Comparison of ENCODE assay signal across 2 cellular contexts in the genomic region with DNA sequence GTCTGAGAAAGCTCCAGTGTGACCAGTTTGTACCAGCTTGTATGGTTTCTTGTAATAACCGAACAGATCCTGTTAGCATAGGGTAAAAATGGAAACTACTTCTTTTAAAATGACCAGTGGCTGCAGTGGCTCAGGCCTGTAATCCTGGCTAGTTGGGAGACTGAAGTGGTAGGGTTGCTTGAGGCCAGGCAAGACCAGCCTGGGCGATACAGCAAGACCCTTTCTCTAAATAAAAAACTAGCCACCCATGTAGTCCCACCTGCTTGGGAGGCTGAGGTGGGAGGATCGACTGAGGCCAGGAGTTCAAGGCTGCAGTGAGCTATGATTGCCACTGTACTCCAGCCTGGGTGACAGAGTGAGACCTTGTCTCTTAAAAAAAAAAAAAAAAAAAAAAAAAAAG.
TF ChIP-seq lines count a peak whose summit lies in the region.

No MANE protein-coding gene starts in this region.

TF ChIP-seq in WTC11, 78 proteins besides CTCF, POLR2A, EP300 and RAD21:
- TF ChIP-seq, protein P1, sequence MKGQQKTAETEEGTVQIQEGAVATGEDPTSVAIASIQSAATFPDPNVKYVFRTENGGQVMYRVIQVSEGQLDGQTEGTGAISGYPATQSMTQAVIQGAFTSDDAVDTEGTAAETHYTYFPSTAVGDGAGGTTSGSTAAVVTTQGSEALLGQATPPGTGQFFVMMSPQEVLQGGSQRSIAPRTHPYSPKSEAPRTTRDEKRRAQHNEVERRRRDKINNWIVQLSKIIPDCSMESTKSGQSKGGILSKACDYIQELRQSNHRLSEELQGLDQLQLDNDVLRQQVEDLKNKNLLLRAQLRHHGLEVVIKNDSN (CRISPR knock-in tag; IDR thresholded peaks at IDR 0.05) = no peak
- TF ChIP-seq ZNF121 (CRISPR knock-in tag; IDR thresholded peaks at IDR 0.05) (peak; percentile 22; the same call in 1 of the 2 replicates), SMAD3 (CRISPR knock-in tag; IDR thresholded peaks at IDR 0.05; ENCODE audit: borderline replicate concordance) (no peak), ZNF423 (CRISPR knock-in tag; IDR thresholded peaks at IDR 0.05) (no peak), GRHL2 (CRISPR knock-in tag; IDR thresholded peaks at IDR 0.05; ENCODE audit: insufficient replicate concordance, severe bottlenecking) (no peak)
- TF ChIP-seq, protein P2, sequence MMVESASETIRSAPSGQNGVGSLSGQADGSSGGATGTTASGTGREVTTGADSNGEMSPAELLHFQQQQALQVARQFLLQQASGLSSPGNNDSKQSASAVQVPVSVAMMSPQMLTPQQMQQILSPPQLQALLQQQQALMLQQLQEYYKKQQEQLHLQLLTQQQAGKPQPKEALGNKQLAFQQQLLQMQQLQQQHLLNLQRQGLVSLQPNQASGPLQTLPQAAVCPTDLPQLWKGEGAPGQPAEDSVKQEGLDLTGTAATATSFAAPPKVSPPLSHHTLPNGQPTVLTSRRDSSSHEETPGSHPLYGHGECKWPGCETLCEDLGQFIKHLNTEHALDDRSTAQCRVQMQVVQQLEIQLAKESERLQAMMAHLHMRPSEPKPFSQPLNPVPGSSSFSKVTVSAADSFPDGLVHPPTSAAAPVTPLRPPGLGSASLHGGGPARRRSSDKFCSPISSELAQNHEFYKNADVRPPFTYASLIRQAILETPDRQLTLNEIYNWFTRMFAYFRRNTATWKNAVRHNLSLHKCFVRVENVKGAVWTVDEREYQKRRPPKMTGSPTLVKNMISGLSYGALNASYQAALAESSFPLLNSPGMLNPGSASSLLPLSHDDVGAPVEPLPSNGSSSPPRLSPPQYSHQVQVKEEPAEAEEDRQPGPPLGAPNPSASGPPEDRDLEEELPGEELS (CRISPR knock-in tag; IDR thresholded peaks at IDR 0.05) = no peak

TF ChIP-seq in HepG2, 621 proteins besides CTCF, POLR2A, EP300 and RAD21:
- TF ChIP-seq, protein P3, sequence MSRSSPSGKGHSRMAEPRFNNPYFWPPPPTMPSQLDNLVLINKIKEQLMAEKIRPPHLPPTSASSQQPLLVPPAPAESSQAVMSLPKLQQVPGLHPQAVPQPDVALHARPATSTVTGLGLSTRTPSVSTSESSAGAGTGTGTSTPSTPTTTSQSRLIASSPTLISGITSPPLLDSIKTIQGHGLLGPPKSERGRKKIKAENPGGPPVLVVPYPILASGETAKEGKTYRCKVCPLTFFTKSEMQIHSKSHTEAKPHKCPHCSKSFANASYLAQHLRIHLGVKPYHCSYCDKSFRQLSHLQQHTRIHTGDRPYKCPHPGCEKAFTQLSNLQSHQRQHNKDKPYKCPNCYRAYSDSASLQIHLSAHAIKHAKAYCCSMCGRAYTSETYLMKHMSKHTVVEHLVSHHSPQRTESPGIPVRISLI (CRISPR knock-in tag; IDR thresholded peaks at IDR 0.05; ENCODE audit: borderline replicate concordance) = peak; percentile 31; the same call in 1 of the 2 replicates
- TF ChIP-seq, protein P4, sequence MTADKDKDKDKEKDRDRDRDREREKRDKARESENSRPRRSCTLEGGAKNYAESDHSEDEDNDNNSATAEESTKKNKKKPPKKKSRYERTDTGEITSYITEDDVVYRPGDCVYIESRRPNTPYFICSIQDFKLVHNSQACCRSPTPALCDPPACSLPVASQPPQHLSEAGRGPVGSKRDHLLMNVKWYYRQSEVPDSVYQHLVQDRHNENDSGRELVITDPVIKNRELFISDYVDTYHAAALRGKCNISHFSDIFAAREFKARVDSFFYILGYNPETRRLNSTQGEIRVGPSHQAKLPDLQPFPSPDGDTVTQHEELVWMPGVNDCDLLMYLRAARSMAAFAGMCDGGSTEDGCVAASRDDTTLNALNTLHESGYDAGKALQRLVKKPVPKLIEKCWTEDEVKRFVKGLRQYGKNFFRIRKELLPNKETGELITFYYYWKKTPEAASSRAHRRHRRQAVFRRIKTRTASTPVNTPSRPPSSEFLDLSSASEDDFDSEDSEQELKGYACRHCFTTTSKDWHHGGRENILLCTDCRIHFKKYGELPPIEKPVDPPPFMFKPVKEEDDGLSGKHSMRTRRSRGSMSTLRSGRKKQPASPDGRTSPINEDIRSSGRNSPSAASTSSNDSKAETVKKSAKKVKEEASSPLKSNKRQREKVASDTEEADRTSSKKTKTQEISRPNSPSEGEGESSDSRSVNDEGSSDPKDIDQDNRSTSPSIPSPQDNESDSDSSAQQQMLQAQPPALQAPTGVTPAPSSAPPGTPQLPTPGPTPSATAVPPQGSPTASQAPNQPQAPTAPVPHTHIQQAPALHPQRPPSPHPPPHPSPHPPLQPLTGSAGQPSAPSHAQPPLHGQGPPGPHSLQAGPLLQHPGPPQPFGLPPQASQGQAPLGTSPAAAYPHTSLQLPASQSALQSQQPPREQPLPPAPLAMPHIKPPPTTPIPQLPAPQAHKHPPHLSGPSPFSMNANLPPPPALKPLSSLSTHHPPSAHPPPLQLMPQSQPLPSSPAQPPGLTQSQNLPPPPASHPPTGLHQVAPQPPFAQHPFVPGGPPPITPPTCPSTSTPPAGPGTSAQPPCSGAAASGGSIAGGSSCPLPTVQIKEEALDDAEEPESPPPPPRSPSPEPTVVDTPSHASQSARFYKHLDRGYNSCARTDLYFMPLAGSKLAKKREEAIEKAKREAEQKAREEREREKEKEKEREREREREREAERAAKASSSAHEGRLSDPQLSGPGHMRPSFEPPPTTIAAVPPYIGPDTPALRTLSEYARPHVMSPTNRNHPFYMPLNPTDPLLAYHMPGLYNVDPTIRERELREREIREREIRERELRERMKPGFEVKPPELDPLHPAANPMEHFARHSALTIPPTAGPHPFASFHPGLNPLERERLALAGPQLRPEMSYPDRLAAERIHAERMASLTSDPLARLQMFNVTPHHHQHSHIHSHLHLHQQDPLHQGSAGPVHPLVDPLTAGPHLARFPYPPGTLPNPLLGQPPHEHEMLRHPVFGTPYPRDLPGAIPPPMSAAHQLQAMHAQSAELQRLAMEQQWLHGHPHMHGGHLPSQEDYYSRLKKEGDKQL (CRISPR knock-in tag; IDR thresholded peaks at IDR 0.05; ENCODE audit: low read depth) = no peak
- TF ChIP-seq ZNF121 (CRISPR knock-in tag; IDR thresholded peaks at IDR 0.05) (peak; percentile 58), MEF2D (CRISPR knock-in tag; IDR thresholded peaks at IDR 0.05) (no peak), SMARCC2 (IDR thresholded peaks at IDR 0.05) (no peak)
- TF ChIP-seq, protein P5, sequence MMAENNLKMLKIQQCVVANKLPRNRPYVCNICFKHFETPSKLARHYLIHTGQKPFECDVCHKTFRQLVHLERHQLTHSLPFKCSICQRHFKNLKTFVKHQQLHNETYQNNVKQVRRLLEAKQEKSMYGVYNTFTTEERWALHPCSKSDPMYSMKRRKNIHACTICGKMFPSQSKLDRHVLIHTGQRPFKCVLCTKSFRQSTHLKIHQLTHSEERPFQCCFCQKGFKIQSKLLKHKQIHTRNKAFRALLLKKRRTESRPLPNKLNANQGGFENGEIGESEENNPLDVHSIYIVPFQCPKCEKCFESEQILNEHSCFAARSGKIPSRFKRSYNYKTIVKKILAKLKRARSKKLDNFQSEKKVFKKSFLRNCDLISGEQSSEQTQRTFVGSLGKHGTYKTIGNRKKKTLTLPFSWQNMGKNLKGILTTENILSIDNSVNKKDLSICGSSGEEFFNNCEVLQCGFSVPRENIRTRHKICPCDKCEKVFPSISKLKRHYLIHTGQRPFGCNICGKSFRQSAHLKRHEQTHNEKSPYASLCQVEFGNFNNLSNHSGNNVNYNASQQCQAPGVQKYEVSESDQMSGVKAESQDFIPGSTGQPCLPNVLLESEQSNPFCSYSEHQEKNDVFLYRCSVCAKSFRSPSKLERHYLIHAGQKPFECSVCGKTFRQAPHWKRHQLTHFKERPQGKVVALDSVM (CRISPR knock-in tag; IDR thresholded peaks at IDR 0.05) = peak; percentile 91
